37 cellular contexts compared by ENCODE assay signal in genomic region chr7:15481127-15481526, GRCh38.
"Had no signal": no experiment of that assay in that cellular context is flagged by ENCODE, and none has a peak within 500 bp of the region (broad histone marks: within the 10 kb centered on the region; RNA-seq: fewer than 3 reads in every experiment).

No MANE protein-coding gene starts in this region.

- H3K36me3 Mint-ChIP-seq: activated CD4-positive, alpha-beta memory T cell treated with anti-CD3 and anti-CD28 coated beads for 36 hours; activated naive CD4-positive, alpha-beta T cell treated with anti-CD3 and anti-CD28 coated beads, Interleukin-2, amount 50 U/mL, for 72 hours; activated naive CD8-positive, alpha-beta T cell treated with anti-CD3 and anti-CD28 coated beads for 36 hours had no signal

- H3K4me1 ChIP-seq: adrenal gland, body of pancreas, breast epithelium had no signal

- H3K27ac ChIP-seq: adrenal gland, body of pancreas, brain microvascular endothelial cell, breast epithelium, VCaP had no signal

- H3K4me1 Mint-ChIP-seq: activated B cell treated with CpG ODN at 0.5 μM for 24 hours; activated CD4-positive, alpha-beta T cell treated with anti-CD3 and anti-CD28 coated beads, Interleukin-2, amount 10 ng/mL, durations not matched to agents 24 days and 14 days; activated naive CD8-positive, alpha-beta T cell treated with anti-CD3 and anti-CD28 coated beads for 36 hours; activated T-helper 17 cell treated with anti-CD3 and anti-CD28 coated beads, Interleukin-2, amount 50 U/mL, for 72 hours had no signal

- ATAC-seq: activated CD8-positive, alpha-beta T cell treated with anti-CD3 and anti-CD28 coated beads for 36 hours; activated naive CD4-positive, alpha-beta T cell treated with anti-CD3 and anti-CD28 coated beads, Interleukin-2, amount 50 U/mL, for 72 hours; activated T-cell treated with anti-CD3 and anti-CD28 coated beads, Interleukin-2, amount 50 U/mL, for 4 hours; activated T-cell treated with anti-CD3 and anti-CD28 coated beads, Interleukin-2, amount 50 U/mL, for 72 hours; activated T-helper 17 cell treated with anti-CD3 and anti-CD28 coated beads, Interleukin-2, amount 50 U/mL, for 72 hours; body of pancreas had no signal

- H3K36me3 ChIP-seq: adrenal gland, brain microvascular endothelial cell, breast epithelium had no signal

- H3K9me3 ChIP-seq: adrenal gland, body of pancreas, breast epithelium had no signal

- H3K27ac Mint-ChIP-seq: activated B cell treated with CpG ODN at 0.5 μM for 24 hours; activated CD4-positive, alpha-beta memory T cell treated with anti-CD3 and anti-CD28 coated beads for 36 hours; activated CD4-positive, alpha-beta T cell treated with anti-CD3 and anti-CD28 coated beads, Interleukin-2, amount 10 ng/mL, durations not matched to agents 24 days and 14 days; activated CD8-positive, alpha-beta T cell treated with anti-CD3 and anti-CD28 coated beads for 36 hours; activated naive CD4-positive, alpha-beta T cell treated with anti-CD3 and anti-CD28 coated beads for 36 hours; activated naive CD4-positive, alpha-beta T cell treated with anti-CD3 and anti-CD28 coated beads, Interleukin-2, amount 50 U/mL, for 72 hours; activated naive CD8-positive, alpha-beta T cell treated with anti-CD3 and anti-CD28 coated beads for 36 hours; activated T-cell treated with anti-CD3 and anti-CD28 coated beads, Interleukin-2, amount 50 U/mL, for 72 hours; activated T-helper 1 cell treated with anti-CD3 and anti-CD28 coated beads, Interleukin-12 subunit alpha, Interleukin-12 subunit beta, Interleukin-2, Interleukin-4 antibody, amounts not matched to agents 30 ng/mL and 10 ng/mL and 1 ng/mL, durations not matched to agents 14 hours and 24 hours and 36 hours; activated T-helper 17 cell treated with anti-CD3 and anti-CD28 coated beads, Interleukin-2, amount 50 U/mL, for 72 hours; T-helper 1 cell treated with Interleukin-12 subunit alpha and Interleukin-12 subunit beta and Interleukin-4 antibody, amounts not matched to agents 30 μg/mL and 1 μg/mL, for 36 hours; T-helper 2 cell treated with Interferon-gamma antibody and Interleukin-4, amounts not matched to agents 5 μg/mL and 100 μg/mL, for 36 hours had no signal

- FAIRE-seq: astrocyte, TTC549 had no signal

- H3K4me3 ChIP-seq: adrenal gland, body of pancreas, breast epithelium had no signal

- H3K27me3 Mint-ChIP-seq: activated B cell treated with CpG ODN at 0.5 μM for 24 hours; activated CD4-positive, alpha-beta memory T cell treated with anti-CD3 and anti-CD28 coated beads for 36 hours; activated CD4-positive, alpha-beta T cell treated with anti-CD3 and anti-CD28 coated beads, Interleukin-2, amount 10 ng/mL, durations not matched to agents 24 days and 14 days; activated CD8-positive, alpha-beta T cell treated with anti-CD3 and anti-CD28 coated beads for 36 hours; activated naive CD8-positive, alpha-beta T cell treated with anti-CD3 and anti-CD28 coated beads for 36 hours; activated T-helper 17 cell treated with anti-CD3 and anti-CD28 coated beads, Interleukin-2, amount 50 U/mL, for 72 hours had no signal

- H3K27me3 ChIP-seq: adrenal gland, body of pancreas, brain microvascular endothelial cell, breast epithelium had no signal

- H3K4me3 Mint-ChIP-seq: activated B cell treated with CpG ODN at 0.5 μM for 24 hours; activated CD4-positive, alpha-beta memory T cell treated with anti-CD3 and anti-CD28 coated beads for 36 hours; activated CD4-positive, alpha-beta T cell treated with anti-CD3 and anti-CD28 coated beads, Interleukin-2, amount 10 ng/mL, durations not matched to agents 24 days and 14 days; activated CD8-positive, alpha-beta T cell treated with anti-CD3 and anti-CD28 coated beads for 36 hours; activated naive CD4-positive, alpha-beta T cell treated with anti-CD3 and anti-CD28 coated beads for 36 hours; activated naive CD8-positive, alpha-beta T cell treated with anti-CD3 and anti-CD28 coated beads for 36 hours; activated T-cell treated with anti-CD3 and anti-CD28 coated beads, Interleukin-2, amount 50 U/mL, for 4 hours; activated T-cell treated with anti-CD3 and anti-CD28 coated beads, Interleukin-2, amount 50 U/mL, for 72 hours; activated T-helper 1 cell treated with anti-CD3 and anti-CD28 coated beads, Interleukin-12 subunit alpha, Interleukin-12 subunit beta, Interleukin-2, Interleukin-4 antibody, amounts not matched to agents 30 ng/mL and 10 ng/mL and 1 ng/mL, durations not matched to agents 14 hours and 24 hours and 36 hours; activated T-helper 17 cell treated with anti-CD3 and anti-CD28 coated beads, Interleukin-2, amount 50 U/mL, for 72 hours; T-helper 1 cell treated with Interleukin-12 subunit alpha and Interleukin-12 subunit beta and Interleukin-4 antibody, amounts not matched to agents 30 μg/mL and 1 μg/mL, for 36 hours; T-helper 2 cell treated with Interferon-gamma antibody and Interleukin-4, amounts not matched to agents 5 μg/mL and 100 μg/mL, for 36 hours had no signal

- DNase-seq: activated B cell treated with CpG ODN at 0.5 μM for 24 hours; activated CD4-positive, alpha-beta memory T cell treated with anti-CD3 and anti-CD28 coated beads for 36 hours; activated CD4-positive, alpha-beta T cell treated with anti-CD3 and anti-CD28 coated beads for 4 hours; activated CD4-positive, alpha-beta T cell treated with anti-CD3 and anti-CD28 coated beads, Interleukin-2, amount 10 ng/mL, durations not matched to agents 24 days and 14 days; activated CD4-positive, alpha-beta T cell treated with anti-CD3 and anti-CD28 coated beads, Interleukin-2, amount 50 U/mL, for 1 hour; activated CD4-positive, alpha-beta T cell treated with anti-CD3 and anti-CD28 coated beads, Interleukin-2, amount 50 U/mL, for 4 hours; activated CD4-positive, CD25-positive, alpha-beta regulatory T cell treated with anti-CD3 and anti-CD28 coated beads, Interleukin-2, amount 50 U/mL, for 72 hours; activated CD8-positive, alpha-beta memory T cell treated with anti-CD3 and anti-CD28 coated beads, Interleukin-2, amount 50 U/mL, for 4 hours; activated CD8-positive, alpha-beta T cell treated with anti-CD3 and anti-CD28 coated beads for 36 hours; activated effector memory CD4-positive, alpha-beta T cell treated with anti-CD3 and anti-CD28 coated beads, Interleukin-2, amount 50 U/mL, for 16 hours; activated gamma-delta T cell treated with Interleukin-2 at 50 U/mL for 16 hours; activated naive CD4-positive, alpha-beta T cell; activated naive CD4-positive, alpha-beta T cell treated with anti-CD3 and anti-CD28 coated beads for 36 hours; activated naive CD4-positive, alpha-beta T cell treated with anti-CD3 and anti-CD28 coated beads, Interleukin-2, amount 50 U/mL, for 16 hours; activated naive CD8-positive, alpha-beta T cell treated with anti-CD3 and anti-CD28 coated beads for 36 hours; activated T-cell treated with anti-CD3 and anti-CD28 coated beads for 4 hours; activated T-cell treated with anti-CD3 and anti-CD28 coated beads, Interleukin-2, amount 50 U/mL, for 1 hour; activated T-cell treated with anti-CD3 and anti-CD28 coated beads, Interleukin-2, amount 50 U/mL, for 4 hours; activated T-cell treated with anti-CD3 and anti-CD28 coated beads, Interleukin-2, amount 50 U/mL, for 72 hours; adrenal gland; amniotic stem cell; aorta; body of pancreas; brain microvascular endothelial cell; SW 1271; T-helper 1 cell; T-helper 2 cell; T-helper 9 cell had no signal
